ENCODE assay signal across 1 cellular context in the genomic region with DNA sequence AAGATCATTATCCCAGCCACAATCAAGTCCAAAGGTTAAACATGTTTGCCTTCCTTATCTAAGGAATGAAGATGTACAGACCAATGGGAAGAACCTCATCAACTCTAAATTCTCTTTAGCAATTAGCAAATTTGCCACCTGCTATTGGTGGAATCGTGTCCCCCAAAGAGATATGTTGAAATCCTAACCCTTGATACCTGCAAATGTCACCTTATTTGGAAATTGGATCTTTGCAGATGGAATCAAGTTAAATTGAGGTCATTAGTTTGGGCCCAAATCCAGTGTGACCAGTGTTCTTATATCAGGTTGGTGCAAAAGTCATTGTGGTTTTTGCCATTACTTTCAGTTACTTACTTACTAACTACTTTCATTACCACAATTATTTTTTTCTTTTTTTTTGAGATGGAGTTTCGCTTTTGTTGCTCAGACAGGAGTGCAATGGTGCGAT.
TF ChIP-seq lines count a peak whose summit lies in the region.

No MANE protein-coding gene starts in this region.

TF ChIP-seq in HepG2, 621 proteins besides CTCF, POLR2A, EP300 and RAD21 (continued from another document and continues in another):
- TF ChIP-seq, protein P1, sequence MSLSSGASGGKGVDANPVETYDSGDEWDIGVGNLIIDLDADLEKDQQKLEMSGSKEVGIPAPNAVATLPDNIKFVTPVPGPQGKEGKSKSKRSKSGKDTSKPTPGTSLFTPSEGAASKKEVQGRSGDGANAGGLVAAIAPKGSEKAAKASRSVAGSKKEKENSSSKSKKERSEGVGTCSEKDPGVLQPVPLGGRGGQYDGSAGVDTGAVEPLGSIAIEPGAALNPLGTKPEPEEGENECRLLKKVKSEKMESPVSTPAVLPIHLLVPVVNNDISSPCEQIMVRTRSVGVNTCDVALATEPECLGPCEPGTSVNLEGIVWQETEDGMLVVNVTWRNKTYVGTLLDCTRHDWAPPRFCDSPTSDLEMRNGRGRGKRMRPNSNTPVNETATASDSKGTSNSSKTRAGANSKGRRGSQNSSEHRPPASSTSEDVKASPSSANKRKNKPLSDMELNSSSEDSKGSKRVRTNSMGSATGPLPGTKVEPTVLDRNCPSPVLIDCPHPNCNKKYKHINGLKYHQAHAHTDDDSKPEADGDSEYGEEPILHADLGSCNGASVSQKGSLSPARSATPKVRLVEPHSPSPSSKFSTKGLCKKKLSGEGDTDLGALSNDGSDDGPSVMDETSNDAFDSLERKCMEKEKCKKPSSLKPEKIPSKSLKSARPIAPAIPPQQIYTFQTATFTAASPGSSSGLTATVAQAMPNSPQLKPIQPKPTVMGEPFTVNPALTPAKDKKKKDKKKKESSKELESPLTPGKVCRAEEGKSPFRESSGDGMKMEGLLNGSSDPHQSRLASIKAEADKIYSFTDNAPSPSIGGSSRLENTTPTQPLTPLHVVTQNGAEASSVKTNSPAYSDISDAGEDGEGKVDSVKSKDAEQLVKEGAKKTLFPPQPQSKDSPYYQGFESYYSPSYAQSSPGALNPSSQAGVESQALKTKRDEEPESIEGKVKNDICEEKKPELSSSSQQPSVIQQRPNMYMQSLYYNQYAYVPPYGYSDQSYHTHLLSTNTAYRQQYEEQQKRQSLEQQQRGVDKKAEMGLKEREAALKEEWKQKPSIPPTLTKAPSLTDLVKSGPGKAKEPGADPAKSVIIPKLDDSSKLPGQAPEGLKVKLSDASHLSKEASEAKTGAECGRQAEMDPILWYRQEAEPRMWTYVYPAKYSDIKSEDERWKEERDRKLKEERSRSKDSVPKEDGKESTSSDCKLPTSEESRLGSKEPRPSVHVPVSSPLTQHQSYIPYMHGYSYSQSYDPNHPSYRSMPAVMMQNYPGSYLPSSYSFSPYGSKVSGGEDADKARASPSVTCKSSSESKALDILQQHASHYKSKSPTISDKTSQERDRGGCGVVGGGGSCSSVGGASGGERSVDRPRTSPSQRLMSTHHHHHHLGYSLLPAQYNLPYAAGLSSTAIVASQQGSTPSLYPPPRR (CRISPR knock-in tag; IDR thresholded peaks at IDR 0.05; ENCODE audit: borderline replicate concordance): no peak
- TF ChIP-seq NR2F6 (IDR thresholded peaks at IDR 0.05) (peak; percentile 34; the same call in 1 of the 2 replicates), NR2F6 (CRISPR knock-in tag; IDR thresholded peaks at IDR 0.05) (peak; percentile 33; the same call in 1 of the 2 replicates), TBX3 (IDR thresholded peaks at IDR 0.05; ENCODE audit: borderline replicate concordance) (peak; percentile 94), MBNL3 (CRISPR knock-in tag; conservative IDR thresholded peaks at IDR 0.05) (no peak), FOSL2 (CRISPR knock-in tag; IDR thresholded peaks at IDR 0.05) (no peak), SOX6 (IDR thresholded peaks at IDR 0.05) (no peak), SOX6 (CRISPR knock-in tag; IDR thresholded peaks at IDR 0.05) (peak; percentile 68; the same call in 1 of the 2 replicates), SIN3A (IDR thresholded peaks at IDR 0.05; ENCODE audit: borderline replicate concordance, low read depth, low read length) (no peak), RFX5 (IDR thresholded peaks at IDR 0.05; ENCODE audit: low read depth, low read length) (no peak), SALL1 (CRISPR knock-in tag; IDR thresholded peaks at IDR 0.05) (no peak), ISL2 (CRISPR knock-in tag; IDR thresholded peaks at IDR 0.05) (peak; percentile 60; the same call in 1 of the 2 replicates), ZNF350 (CRISPR knock-in tag; IDR thresholded peaks at IDR 0.05; ENCODE audit: borderline replicate concordance, low read depth) (no peak), EHMT2 (IDR thresholded peaks at IDR 0.05; ENCODE audit: borderline replicate concordance, low read depth, low read length) (peak; percentile 89; the same call in 1 of the 2 replicates), ZNF841 (CRISPR knock-in tag; IDR thresholded peaks at IDR 0.05; ENCODE audit: borderline replicate concordance) (no peak), CEBPB (IDR thresholded peaks at IDR 0.05; ENCODE audit: borderline replicate concordance, low read depth, low read length) (peak; percentile 42), SP4 (CRISPR knock-in tag; IDR thresholded peaks at IDR 0.05) (no peak), PAF1 (CRISPR knock-in tag; IDR thresholded peaks at IDR 0.05) (no peak), LCORL (IDR thresholded peaks at IDR 0.05) (peak; percentile 93), LCORL (CRISPR knock-in tag; IDR thresholded peaks at IDR 0.05) (no peak; the same call in 1 of the 2 replicates), RFXAP (CRISPR knock-in tag; IDR thresholded peaks at IDR 0.05; ENCODE audit: borderline replicate concordance) (no peak), ZKSCAN1 (IDR thresholded peaks at IDR 0.05; ENCODE audit: low read length) (no peak), ZFYVE20 (CRISPR knock-in tag; IDR thresholded peaks at IDR 0.05; ENCODE audit: borderline replicate concordance, low read depth) (no peak)
- TF ChIP-seq, protein P2, sequence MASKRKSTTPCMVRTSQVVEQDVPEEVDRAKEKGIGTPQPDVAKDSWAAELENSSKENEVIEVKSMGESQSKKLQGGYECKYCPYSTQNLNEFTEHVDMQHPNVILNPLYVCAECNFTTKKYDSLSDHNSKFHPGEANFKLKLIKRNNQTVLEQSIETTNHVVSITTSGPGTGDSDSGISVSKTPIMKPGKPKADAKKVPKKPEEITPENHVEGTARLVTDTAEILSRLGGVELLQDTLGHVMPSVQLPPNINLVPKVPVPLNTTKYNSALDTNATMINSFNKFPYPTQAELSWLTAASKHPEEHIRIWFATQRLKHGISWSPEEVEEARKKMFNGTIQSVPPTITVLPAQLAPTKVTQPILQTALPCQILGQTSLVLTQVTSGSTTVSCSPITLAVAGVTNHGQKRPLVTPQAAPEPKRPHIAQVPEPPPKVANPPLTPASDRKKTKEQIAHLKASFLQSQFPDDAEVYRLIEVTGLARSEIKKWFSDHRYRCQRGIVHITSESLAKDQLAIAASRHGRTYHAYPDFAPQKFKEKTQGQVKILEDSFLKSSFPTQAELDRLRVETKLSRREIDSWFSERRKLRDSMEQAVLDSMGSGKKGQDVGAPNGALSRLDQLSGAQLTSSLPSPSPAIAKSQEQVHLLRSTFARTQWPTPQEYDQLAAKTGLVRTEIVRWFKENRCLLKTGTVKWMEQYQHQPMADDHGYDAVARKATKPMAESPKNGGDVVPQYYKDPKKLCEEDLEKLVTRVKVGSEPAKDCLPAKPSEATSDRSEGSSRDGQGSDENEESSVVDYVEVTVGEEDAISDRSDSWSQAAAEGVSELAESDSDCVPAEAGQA (IDR thresholded peaks at IDR 0.05; ENCODE audit: low read depth): no peak
- TF ChIP-seq, protein P2 (CRISPR knock-in tag; IDR thresholded peaks at IDR 0.05; ENCODE audit: borderline replicate concordance): no peak
- TF ChIP-seq, protein P3, sequence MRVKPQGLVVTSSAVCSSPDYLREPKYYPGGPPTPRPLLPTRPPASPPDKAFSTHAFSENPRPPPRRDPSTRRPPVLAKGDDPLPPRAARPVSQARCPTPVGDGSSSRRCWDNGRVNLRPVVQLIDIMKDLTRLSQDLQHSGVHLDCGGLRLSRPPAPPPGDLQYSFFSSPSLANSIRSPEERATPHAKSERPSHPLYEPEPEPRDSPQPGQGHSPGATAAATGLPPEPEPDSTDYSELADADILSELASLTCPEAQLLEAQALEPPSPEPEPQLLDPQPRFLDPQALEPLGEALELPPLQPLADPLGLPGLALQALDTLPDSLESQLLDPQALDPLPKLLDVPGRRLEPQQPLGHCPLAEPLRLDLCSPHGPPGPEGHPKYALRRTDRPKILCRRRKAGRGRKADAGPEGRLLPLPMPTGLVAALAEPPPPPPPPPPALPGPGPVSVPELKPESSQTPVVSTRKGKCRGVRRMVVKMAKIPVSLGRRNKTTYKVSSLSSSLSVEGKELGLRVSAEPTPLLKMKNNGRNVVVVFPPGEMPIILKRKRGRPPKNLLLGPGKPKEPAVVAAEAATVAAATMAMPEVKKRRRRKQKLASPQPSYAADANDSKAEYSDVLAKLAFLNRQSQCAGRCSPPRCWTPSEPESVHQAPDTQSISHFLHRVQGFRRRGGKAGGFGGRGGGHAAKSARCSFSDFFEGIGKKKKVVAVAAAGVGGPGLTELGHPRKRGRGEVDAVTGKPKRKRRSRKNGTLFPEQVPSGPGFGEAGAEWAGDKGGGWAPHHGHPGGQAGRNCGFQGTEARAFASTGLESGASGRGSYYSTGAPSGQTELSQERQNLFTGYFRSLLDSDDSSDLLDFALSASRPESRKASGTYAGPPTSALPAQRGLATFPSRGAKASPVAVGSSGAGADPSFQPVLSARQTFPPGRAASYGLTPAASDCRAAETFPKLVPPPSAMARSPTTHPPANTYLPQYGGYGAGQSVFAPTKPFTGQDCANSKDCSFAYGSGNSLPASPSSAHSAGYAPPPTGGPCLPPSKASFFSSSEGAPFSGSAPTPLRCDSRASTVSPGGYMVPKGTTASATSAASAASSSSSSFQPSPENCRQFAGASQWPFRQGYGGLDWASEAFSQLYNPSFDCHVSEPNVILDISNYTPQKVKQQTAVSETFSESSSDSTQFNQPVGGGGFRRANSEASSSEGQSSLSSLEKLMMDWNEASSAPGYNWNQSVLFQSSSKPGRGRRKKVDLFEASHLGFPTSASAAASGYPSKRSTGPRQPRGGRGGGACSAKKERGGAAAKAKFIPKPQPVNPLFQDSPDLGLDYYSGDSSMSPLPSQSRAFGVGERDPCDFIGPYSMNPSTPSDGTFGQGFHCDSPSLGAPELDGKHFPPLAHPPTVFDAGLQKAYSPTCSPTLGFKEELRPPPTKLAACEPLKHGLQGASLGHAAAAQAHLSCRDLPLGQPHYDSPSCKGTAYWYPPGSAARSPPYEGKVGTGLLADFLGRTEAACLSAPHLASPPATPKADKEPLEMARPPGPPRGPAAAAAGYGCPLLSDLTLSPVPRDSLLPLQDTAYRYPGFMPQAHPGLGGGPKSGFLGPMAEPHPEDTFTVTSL (CRISPR knock-in tag; IDR thresholded peaks at IDR 0.05; ENCODE audit: borderline replicate concordance): 0 out of 2 replicates have a peak, but pooled peaks have one; percentile 48
- TF ChIP-seq, protein P4, sequence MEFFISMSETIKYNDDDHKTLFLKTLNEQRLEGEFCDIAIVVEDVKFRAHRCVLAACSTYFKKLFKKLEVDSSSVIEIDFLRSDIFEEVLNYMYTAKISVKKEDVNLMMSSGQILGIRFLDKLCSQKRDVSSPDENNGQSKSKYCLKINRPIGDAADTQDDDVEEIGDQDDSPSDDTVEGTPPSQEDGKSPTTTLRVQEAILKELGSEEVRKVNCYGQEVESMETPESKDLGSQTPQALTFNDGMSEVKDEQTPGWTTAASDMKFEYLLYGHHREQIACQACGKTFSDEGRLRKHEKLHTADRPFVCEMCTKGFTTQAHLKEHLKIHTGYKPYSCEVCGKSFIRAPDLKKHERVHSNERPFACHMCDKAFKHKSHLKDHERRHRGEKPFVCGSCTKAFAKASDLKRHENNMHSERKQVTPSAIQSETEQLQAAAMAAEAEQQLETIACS (CRISPR knock-in tag; IDR thresholded peaks at IDR 0.05): no peak
- TF ChIP-seq, protein P5, sequence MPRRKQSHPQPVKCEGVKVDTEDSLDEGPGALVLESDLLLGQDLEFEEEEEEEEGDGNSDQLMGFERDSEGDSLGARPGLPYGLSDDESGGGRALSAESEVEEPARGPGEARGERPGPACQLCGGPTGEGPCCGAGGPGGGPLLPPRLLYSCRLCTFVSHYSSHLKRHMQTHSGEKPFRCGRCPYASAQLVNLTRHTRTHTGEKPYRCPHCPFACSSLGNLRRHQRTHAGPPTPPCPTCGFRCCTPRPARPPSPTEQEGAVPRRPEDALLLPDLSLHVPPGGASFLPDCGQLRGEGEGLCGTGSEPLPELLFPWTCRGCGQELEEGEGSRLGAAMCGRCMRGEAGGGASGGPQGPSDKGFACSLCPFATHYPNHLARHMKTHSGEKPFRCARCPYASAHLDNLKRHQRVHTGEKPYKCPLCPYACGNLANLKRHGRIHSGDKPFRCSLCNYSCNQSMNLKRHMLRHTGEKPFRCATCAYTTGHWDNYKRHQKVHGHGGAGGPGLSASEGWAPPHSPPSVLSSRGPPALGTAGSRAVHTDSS (CRISPR knock-in tag; conservative IDR thresholded peaks at IDR 0.05): no peak
- TF ChIP-seq, protein P6, sequence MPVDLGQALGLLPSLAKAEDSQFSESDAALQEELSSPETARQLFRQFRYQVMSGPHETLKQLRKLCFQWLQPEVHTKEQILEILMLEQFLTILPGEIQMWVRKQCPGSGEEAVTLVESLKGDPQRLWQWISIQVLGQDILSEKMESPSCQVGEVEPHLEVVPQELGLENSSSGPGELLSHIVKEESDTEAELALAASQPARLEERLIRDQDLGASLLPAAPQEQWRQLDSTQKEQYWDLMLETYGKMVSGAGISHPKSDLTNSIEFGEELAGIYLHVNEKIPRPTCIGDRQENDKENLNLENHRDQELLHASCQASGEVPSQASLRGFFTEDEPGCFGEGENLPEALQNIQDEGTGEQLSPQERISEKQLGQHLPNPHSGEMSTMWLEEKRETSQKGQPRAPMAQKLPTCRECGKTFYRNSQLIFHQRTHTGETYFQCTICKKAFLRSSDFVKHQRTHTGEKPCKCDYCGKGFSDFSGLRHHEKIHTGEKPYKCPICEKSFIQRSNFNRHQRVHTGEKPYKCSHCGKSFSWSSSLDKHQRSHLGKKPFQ (CRISPR knock-in tag; IDR thresholded peaks at IDR 0.05; ENCODE audit: insufficient replicate concordance): no peak
- TF ChIP-seq, protein P7, sequence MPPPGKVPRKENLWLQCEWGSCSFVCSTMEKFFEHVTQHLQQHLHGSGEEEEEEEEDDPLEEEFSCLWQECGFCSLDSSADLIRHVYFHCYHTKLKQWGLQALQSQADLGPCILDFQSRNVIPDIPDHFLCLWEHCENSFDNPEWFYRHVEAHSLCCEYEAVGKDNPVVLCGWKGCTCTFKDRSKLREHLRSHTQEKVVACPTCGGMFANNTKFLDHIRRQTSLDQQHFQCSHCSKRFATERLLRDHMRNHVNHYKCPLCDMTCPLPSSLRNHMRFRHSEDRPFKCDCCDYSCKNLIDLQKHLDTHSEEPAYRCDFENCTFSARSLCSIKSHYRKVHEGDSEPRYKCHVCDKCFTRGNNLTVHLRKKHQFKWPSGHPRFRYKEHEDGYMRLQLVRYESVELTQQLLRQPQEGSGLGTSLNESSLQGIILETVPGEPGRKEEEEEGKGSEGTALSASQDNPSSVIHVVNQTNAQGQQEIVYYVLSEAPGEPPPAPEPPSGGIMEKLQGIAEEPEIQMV (CRISPR knock-in tag; IDR thresholded peaks at IDR 0.05; ENCODE audit: low read depth): no peak
